33 cellular contexts compared by ENCODE assay signal in the genomic region with DNA sequence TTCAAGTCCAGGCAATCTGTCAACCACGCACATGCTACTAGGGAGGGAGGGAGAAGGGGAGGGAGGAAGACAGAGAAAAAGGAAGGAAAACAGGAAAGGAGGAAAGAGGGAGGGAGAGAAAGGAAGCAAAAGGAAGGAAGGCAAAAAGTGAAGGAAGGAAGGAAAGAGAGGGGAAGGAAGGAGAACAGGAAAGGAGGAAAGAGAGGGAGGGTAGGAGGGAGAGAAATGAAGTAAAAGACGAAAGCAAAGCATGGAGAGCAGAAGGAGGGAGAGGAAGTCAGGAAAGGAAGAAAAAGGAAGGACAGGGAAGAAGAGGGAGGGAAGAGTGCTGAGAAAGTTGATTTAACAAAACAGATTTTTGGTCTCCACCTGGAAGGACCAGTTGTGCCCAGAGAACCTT. TPM values are rescaled to one million over a fixed set of nuclear protein-coding genes. Genes with fewer than 3 reads are reported as not detected.
A peak's percentile ranks its signal among the peaks of the same experiment; 100 is the strongest.
DNase-seq lines count a peak whose midpoint lies in the region; ATAC-seq and TF ChIP-seq lines count a peak whose summit lies in the region.
"Had no signal": no experiment of that assay in that cellular context is flagged by ENCODE, and none has a peak within 500 bp of the region (broad histone marks: within the 10 kb centered on the region; RNA-seq: fewer than 3 reads in every experiment).

No MANE protein-coding gene starts in this region.

- peak overlapping the region; percentile 84 for H3K27ac Mint-ChIP-seq in activated naive CD4-positive, alpha-beta T cell treated with anti-CD3 and anti-CD28 coated beads, Interleukin-2, amount 50 U/mL, for 24 hours
- peak overlapping the region; percentile 71 for H3K27ac Mint-ChIP-seq in T-helper 17 cell
- H3K27ac Mint-ChIP-seq in central memory CD8-positive, alpha-beta T cell (ENCODE audit: low read depth): peak overlapping the region; percentile 97
- peak overlapping the region; percentile 100 for H3K27ac Mint-ChIP-seq in stimulated activated effector memory CD8-positive, alpha-beta T cell treated with anti-CD3 and anti-CD28 coated beads, Interleukin-12 subunit alpha, Interleukin-12 subunit beta, amount 100 ng/mL, for 72 hours
- H3K27ac Mint-ChIP-seq: endodermal cell, nephron progenitor cell had no signal

- H3K4me1 ChIP-seq in testis: peaks cover 32% of the 10 kb centered on the region
- H3K4me1 ChIP-seq: colonic mucosa, parathyroid adenoma had no signal

- TF ChIP-seq CTCF in testis (IDR thresholded peaks at IDR 0.05): no peak

- H3K36me3 ChIP-seq in testis (ENCODE audit: low read depth, missing control alignments): no peaks in the 10 kb centered on the region
- H3K36me3 ChIP-seq: BLaER1 treated with 17β-estradiol and CSF1 and Interleukin-3, amounts not matched to agents 10 nM and 100 nM; breast epithelium; colonic mucosa; esophagus muscularis mucosa; left ventricle myocardium inferior; right atrium auricular region; spleen; tibial artery had no signal

- WGBS in testis, 2 donors: 86 to 88% methylated on average over 2 of the region's 2 CpGs

- no peak for ATAC-seq in T-helper 17 cell
- ATAC-seq in central memory CD8-positive, alpha-beta T cell (replicated peaks; ENCODE audit: extremely low read depth, poor library complexity, severe bottlenecking): no peak
- no peak for ATAC-seq in stimulated activated effector memory CD8-positive, alpha-beta T cell treated with anti-CD3 and anti-CD28 coated beads, Interleukin-12 subunit alpha, Interleukin-12 subunit beta, amount 100 ng/mL, for 72 hours

- H3K4me3 ChIP-seq in testis: no peak overlapping the region
- H3K4me3 ChIP-seq: BLaER1 treated with 17β-estradiol and CSF1 and Interleukin-3, amounts not matched to agents 10 nM and 100 nM; breast epithelium; colonic mucosa; esophagus muscularis mucosa; left ventricle myocardium inferior; right atrium auricular region; spleen; tibial artery had no signal

- H3K27me3 ChIP-seq in testis: no peaks in the 10 kb centered on the region
- H3K27me3 ChIP-seq: BLaER1 treated with 17β-estradiol and CSF1 and Interleukin-3, amounts not matched to agents 10 nM and 100 nM; breast epithelium; colonic mucosa; esophagus muscularis mucosa; right atrium auricular region; spleen; tibial artery had no signal

- no peak for TF ChIP-seq POLR2A in testis (IDR thresholded peaks at IDR 0.05)

- in situ Hi-C loops in KBM-7 (cut with MboI; ENCODE audit: low pct_unique_long_range_greater_than_20kb, low sequenced_read_pairs): no loop called here

- peaks cover 1% of the 10 kb centered on the region for H3K36me3 Mint-ChIP-seq in activated naive CD4-positive, alpha-beta T cell treated with anti-CD3 and anti-CD28 coated beads, Interleukin-2, amount 50 U/mL, for 24 hours
- peaks cover 2% of the 10 kb centered on the region for H3K36me3 Mint-ChIP-seq in T-helper 17 cell (ENCODE audit: low read depth)
- peaks cover 12% of the 10 kb centered on the region for H3K36me3 Mint-ChIP-seq in central memory CD8-positive, alpha-beta T cell (ENCODE audit: insufficient read depth)
- peaks cover 17% of the 10 kb centered on the region for H3K36me3 Mint-ChIP-seq in stimulated activated effector memory CD8-positive, alpha-beta T cell treated with anti-CD3 and anti-CD28 coated beads, Interleukin-12 subunit alpha, Interleukin-12 subunit beta, amount 100 ng/mL, for 72 hours

- no peak for DNase-seq in activated naive CD4-positive, alpha-beta T cell treated with Interleukin-2 at 50 U/mL for 16 hours
- DNase-seq in T-helper 17 cell (no peak), cortex of kidney (lab: John Stamatoyannopoulos, UW) (no peak), testis (no peak), KBM-7 (no peak)
- no peak for DNase-seq in central memory CD8-positive, alpha-beta T cell (ENCODE audit: low spot score in 2 of 2)
- no peak for DNase-seq in stimulated activated effector memory CD8-positive, alpha-beta T cell treated with anti-CD3 and anti-CD28 coated beads, Interleukin-12 subunit alpha, Interleukin-12 subunit beta, amount 100 ng/mL, for 72 hours (ENCODE audit: low spot score in 2 of 2)
- DNase-seq: ACHN; activated CD4-positive, CD25-positive, alpha-beta regulatory T cell treated with anti-CD3 and anti-CD28 coated beads, Interleukin-2, amount 50 U/mL, for 72 hours; activated gamma-delta T cell treated with Interleukin-2 at 50 U/mL for 16 hours; amygdala; colonic mucosa; EL; hypothalamus; left ventricle myocardium inferior; midbrain; NCI-H1105 treated with DMSO at 0.1 percent for 48 hours; NCI-H2029 treated with DMSO at 0.1 percent for 48 hours; NCI-H82; nephron progenitor cell; OCI-M1; Right ventricle myocardium superior; spleen; stimulated activated CD4-positive, alpha-beta T cell treated with anti-CD3 and anti-CD28 coated beads, Interleukin-2, amount 100 ng/mL, for 48 hours; stimulated activated naive CD4-positive, alpha-beta T cell treated with Interleukin-2 at 50 U/mL for 16 hours; tibial artery had no signal

- peak overlapping the region; percentile 4 for H3K4me3 Mint-ChIP-seq in activated naive CD4-positive, alpha-beta T cell treated with anti-CD3 and anti-CD28 coated beads, Interleukin-2, amount 50 U/mL, for 24 hours
- H3K4me3 Mint-ChIP-seq in T-helper 17 cell: no peak overlapping the region
- peak overlapping the region; percentile 5 for H3K4me3 Mint-ChIP-seq in central memory CD8-positive, alpha-beta T cell
- H3K4me3 Mint-ChIP-seq in stimulated activated effector memory CD8-positive, alpha-beta T cell treated with anti-CD3 and anti-CD28 coated beads, Interleukin-12 subunit alpha, Interleukin-12 subunit beta, amount 100 ng/mL, for 72 hours: peak overlapping the region; percentile 84
- H3K4me3 Mint-ChIP-seq: endodermal cell, nephron progenitor cell had no signal

- H3K9me3 Mint-ChIP-seq in activated naive CD4-positive, alpha-beta T cell treated with anti-CD3 and anti-CD28 coated beads, Interleukin-2, amount 50 U/mL, for 24 hours: no peaks in the 10 kb centered on the region
- H3K9me3 Mint-ChIP-seq in central memory CD8-positive, alpha-beta T cell: no peaks in the 10 kb centered on the region
- peaks cover 5% of the 10 kb centered on the region for H3K9me3 Mint-ChIP-seq in stimulated activated effector memory CD8-positive, alpha-beta T cell treated with anti-CD3 and anti-CD28 coated beads, Interleukin-12 subunit alpha, Interleukin-12 subunit beta, amount 100 ng/mL, for 72 hours
- H3K9me3 Mint-ChIP-seq: endodermal cell, nephron progenitor cell had no signal

- no peak overlapping the region for H3K27ac ChIP-seq in testis
- H3K27ac ChIP-seq: BLaER1 treated with 17β-estradiol and CSF1 and Interleukin-3, amounts not matched to agents 10 nM and 100 nM; breast epithelium; colonic mucosa; esophagus muscularis mucosa; left ventricle myocardium inferior; parathyroid adenoma; right atrium auricular region; tibial artery had no signal

- H3K4me1 Mint-ChIP-seq in activated naive CD4-positive, alpha-beta T cell treated with anti-CD3 and anti-CD28 coated beads, Interleukin-2, amount 50 U/mL, for 24 hours: peaks cover 76% of the 10 kb centered on the region
- H3K4me1 Mint-ChIP-seq in T-helper 17 cell: peaks cover 56% of the 10 kb centered on the region
- peaks cover 62% of the 10 kb centered on the region for H3K4me1 Mint-ChIP-seq in central memory CD8-positive, alpha-beta T cell
- H3K4me1 Mint-ChIP-seq in stimulated activated effector memory CD8-positive, alpha-beta T cell treated with anti-CD3 and anti-CD28 coated beads, Interleukin-12 subunit alpha, Interleukin-12 subunit beta, amount 100 ng/mL, for 72 hours: peaks cover 96% of the 10 kb centered on the region

- no peaks in the 10 kb centered on the region for H3K27me3 Mint-ChIP-seq in activated naive CD4-positive, alpha-beta T cell treated with anti-CD3 and anti-CD28 coated beads, Interleukin-2, amount 50 U/mL, for 24 hours
- no peaks in the 10 kb centered on the region for H3K27me3 Mint-ChIP-seq in T-helper 17 cell
- no peaks in the 10 kb centered on the region for H3K27me3 Mint-ChIP-seq in central memory CD8-positive, alpha-beta T cell

- H3K9me3 ChIP-seq in T-helper 17 cell (ENCODE audit: control insufficient read depth, low read length, poor library complexity, severe bottlenecking) (no peaks in the 10 kb centered on the region), testis (no peaks in the 10 kb centered on the region)
- H3K9me3 ChIP-seq: breast epithelium, colonic mucosa, esophagus muscularis mucosa, left ventricle myocardium inferior, right atrium auricular region, spleen, tibial artery had no signal

- intact Hi-C loops in testis (cut with DNase I; ENCODE audit: low total_unique reads): no loop called here

RNA-seq across cellular contexts. Expression of a gene that starts 25.6 kb away (rescaled TPM):
- total RNA-seq in T-helper 17 cell (1,000 to 10,000 TPM; 1,918 to 2,317 TPM), testis (10 to 100 TPM; 30.8 to 35.7 TPM)
- polyA plus RNA-seq in testis (ENCODE audit: insufficient read depth, low read depth, low replicate concordance): 41.5 TPM

Comparison
In these comparisons a context has a peak if more than half of its experiments do, and no peak if none do; other contexts are left out.
1. RNA of a gene that starts 25.6 kb away (total RNA-seq): 1,918 to 2,317 TPM in T-helper 17 cell; 30.8 to 35.7 TPM in testis; every median in the first group is over 10 times any median in the second.
2. Peak in every context shown above with its lines, with median percentiles within 50 percentile points of each other: H3K27ac Mint-ChIP-seq.